17 cellular contexts compared by ENCODE assay signal in the genomic region with DNA sequence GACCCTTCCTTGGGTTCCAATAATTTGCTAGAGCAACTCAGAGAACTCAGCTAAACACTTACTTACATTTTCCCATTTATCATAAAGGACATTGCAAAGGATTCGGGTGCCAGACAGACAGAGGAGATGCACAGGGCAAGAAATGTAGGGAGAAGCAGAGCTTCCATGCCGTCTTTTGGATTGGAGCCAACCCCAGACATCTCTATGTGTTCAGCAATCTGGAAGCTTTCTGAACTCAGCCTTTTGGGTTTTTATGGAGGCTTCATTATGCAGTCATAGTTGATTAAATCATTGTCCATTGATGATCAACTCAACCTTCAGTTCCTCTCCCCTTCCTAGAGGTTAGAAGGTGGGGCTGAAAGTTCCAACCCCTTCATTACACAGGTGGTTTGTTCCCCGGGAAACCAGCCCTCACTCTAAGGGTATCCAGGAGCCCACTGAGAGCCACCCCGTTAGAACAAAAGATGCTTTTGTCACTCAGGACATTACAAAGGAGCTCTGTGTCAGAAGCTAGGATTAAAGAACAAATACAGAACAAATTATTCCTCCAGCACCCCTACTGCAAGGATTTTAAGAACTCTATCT.
"Had no signal": no experiment of that assay in that cellular context is flagged by ENCODE, and none has a peak within 500 bp of the region (broad histone marks: within the 10 kb centered on the region; RNA-seq: fewer than 3 reads in every experiment).

No MANE protein-coding gene starts in this region.

- H3K9me3 ChIP-seq: esophagus muscularis mucosa, thyroid gland, vagina had no signal

- H3K4me1 ChIP-seq: esophagus muscularis mucosa, stomach, thyroid gland, vagina had no signal

- H3K9me3 Mint-ChIP-seq: nephron had no signal

- DNase-seq: activated CD4-positive, alpha-beta T cell treated with anti-CD3 and anti-CD28 coated beads for 1 hour; activated CD4-positive, alpha-beta T cell treated with anti-CD3 and anti-CD28 coated beads, Interleukin-2, amount 50 U/mL, for 48 hours; activated CD8-positive, alpha-beta memory T cell treated with anti-CD3 and anti-CD28 coated beads, Interleukin-2, amount 10 ng/mL, durations not matched to agents 7 days and 5 days; activated gamma-delta T cell; activated T-cell treated with anti-CD3 and anti-CD28 coated beads, Interleukin-2, amount 50 U/mL, for 48 hours; brain microvascular endothelial cell; glutamatergic neuron; mammary epithelial cell; stimulated activated CD4-positive, alpha-beta T cell treated with anti-CD3 and anti-CD28 coated beads, Interleukin-4, amount 100 ng/mL, for 4 hours; stomach; T-helper 9 cell; thyroid gland had no signal

- H3K4me1 Mint-ChIP-seq: activated CD8-positive, alpha-beta memory T cell treated with anti-CD3 and anti-CD28 coated beads, Interleukin-2, amount 10 ng/mL, durations not matched to agents 7 days and 5 days; nephron had no signal

- H3K27me3 ChIP-seq: brain microvascular endothelial cell, stomach, thyroid gland, vagina had no signal

- H3K36me3 Mint-ChIP-seq: activated CD8-positive, alpha-beta memory T cell treated with anti-CD3 and anti-CD28 coated beads, Interleukin-2, amount 10 ng/mL, durations not matched to agents 7 days and 5 days; activated naive CD8-positive, alpha-beta T cell had no signal

- H3K27me3 Mint-ChIP-seq: activated CD8-positive, alpha-beta memory T cell treated with anti-CD3 and anti-CD28 coated beads, Interleukin-2, amount 10 ng/mL, durations not matched to agents 7 days and 5 days; activated naive CD8-positive, alpha-beta T cell had no signal

- H3K27ac Mint-ChIP-seq: activated CD8-positive, alpha-beta memory T cell treated with anti-CD3 and anti-CD28 coated beads, Interleukin-2, amount 10 ng/mL, durations not matched to agents 7 days and 5 days; activated naive CD8-positive, alpha-beta T cell; nephron had no signal

- H3K4me3 ChIP-seq: esophagus muscularis mucosa, skin epidermis, stomach, thyroid gland, vagina had no signal

- H3K36me3 ChIP-seq: brain microvascular endothelial cell, esophagus muscularis mucosa, stomach, thyroid gland, vagina had no signal

- H3K4me3 Mint-ChIP-seq: activated CD8-positive, alpha-beta memory T cell treated with anti-CD3 and anti-CD28 coated beads, Interleukin-2, amount 10 ng/mL, durations not matched to agents 7 days and 5 days; activated naive CD8-positive, alpha-beta T cell; nephron had no signal

- H3K27ac ChIP-seq: brain microvascular endothelial cell, esophagus muscularis mucosa, skin epidermis, stomach, thyroid gland, vagina had no signal
